20 cellular contexts compared by ENCODE assay signal in the genomic region with DNA sequence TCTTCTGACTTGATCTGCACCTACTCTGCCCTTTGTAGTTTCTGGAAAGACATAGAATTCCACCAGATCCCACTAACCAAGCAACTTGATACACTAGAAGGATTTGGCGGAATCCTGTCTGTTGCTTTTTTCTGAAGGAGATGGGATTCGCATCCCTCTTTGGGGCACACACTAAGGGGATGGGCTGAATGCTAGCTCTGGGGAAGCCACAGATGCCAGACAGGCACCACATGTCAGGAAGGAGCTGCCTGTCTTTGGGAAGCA. TPM values are rescaled to one million over a fixed set of nuclear protein-coding genes. Genes with fewer than 3 reads are reported as not detected.
DNase-seq lines count a peak whose midpoint lies in the region; ATAC-seq, FAIRE-seq and TF ChIP-seq lines count a peak whose summit lies in the region.
"Had no signal": no experiment of that assay in that cellular context is flagged by ENCODE, and none has a peak within 500 bp of the region (broad histone marks: within the 10 kb centered on the region; RNA-seq: fewer than 3 reads in every experiment).

No MANE protein-coding gene starts in this region.

- H4K91ac ChIP-seq in H1 (replicated peaks; ENCODE audit: insufficient read length, low read length), result no peak overlapping the region

- 0 out of 2 replicates have a peak overlapping the region, but pooled peaks have one; percentile 17 for H2BK20ac ChIP-seq in H1 (ENCODE audit: low read length)

- no peak overlapping the region for H3K27ac ChIP-seq in H1 (ENCODE audit: low read depth, low read length)
- H3K27ac ChIP-seq in mesendoderm (ENCODE audit: low read depth, low read length), result no peak overlapping the region

- ATAC-seq in left cardiac atrium, result no peak
- ATAC-seq in HG03025 (IDR thresholded peaks at IDR 0.05; ENCODE audit: low FRiP score, unreplicated experiment), result no peak
- no peak for ATAC-seq in HG03520 (IDR thresholded peaks at IDR 0.05; ENCODE audit: unreplicated experiment)
- ATAC-seq: K562 had no signal

- WGBS in H1 (ENCODE audit: extremely low coverage in 1 of 2, insufficient coverage in 1 of 2, insufficient read length in 1 of 2, insufficient replicate concordance in 2 of 2, low coverage in 1 of 2, low lambda C conversion rate in 2 of 2, missing lambda C conversion rate in 1 of 2), 2 experiments, result 87% methylated on average over 2 of the region's 2 CpGs; no CpG with 5 or more reads in 1 of the 2 experiments
- no CpG with 5 or more reads among the region's 2 CpGs for WGBS in mesendoderm (ENCODE audit: extremely low coverage, insufficient coverage, low lambda C conversion rate)

- no peak for TF ChIP-seq RAD21 in H1 (IDR thresholded peaks at IDR 0.05 in 1 of 2, conservative IDR thresholded peaks at IDR 0.05 in 1 of 2; ENCODE audit: low read depth in 2 of 2, low read length in 2 of 2)

- H3K9me3 ChIP-seq in H1 (ENCODE audit: insufficient read depth in 2 of 2, low read depth in 1 of 2, low read length in 1 of 2), result no peaks in the 10 kb centered on the region; a peak in 1 of 4 replicates
- H3K9me3 ChIP-seq: BE2C had no signal

- no peak for TF ChIP-seq CTCF in H1 (IDR thresholded peaks at IDR 0.05; ENCODE audit: control extremely low read depth in 1 of 3, insufficient read depth in 1 of 3, low read depth in 1 of 3, low read length in 3 of 3)

- POLR2A ChIA-PET in H1 (lab: Charles Lee; ENCODE audit: partially characterized antibody), result interaction anchor here (8.1 kb wide), 1 partner anchor 8 kb away, joined by 80 read pairs; no protein-coding TSS in a partner anchor

- H3K9ac ChIP-seq in H1 (replicated peaks in 1 of 4; ENCODE audit: extremely low read depth in 1 of 4, low read depth in 3 of 4, low read length in 3 of 4), result no peak overlapping the region
- no peak overlapping the region for H3K9ac ChIP-seq in mesendoderm (ENCODE audit: low read length)

- intact Hi-C loops in cardiac septum (cut with DNase I), result no loop called here
- intact Hi-C loops in left cardiac atrium (cut with DNase I), result no loop called here

- no peaks in the 10 kb centered on the region for H3K79me2 ChIP-seq in H1 (ENCODE audit: control insufficient read depth in 1 of 2, insufficient read depth in 2 of 2, low read length in 2 of 2)
- no peaks in the 10 kb centered on the region for H3K79me2 ChIP-seq in mesendoderm (ENCODE audit: control insufficient read depth, insufficient read depth, low read length)

- no peaks in the 10 kb centered on the region for H4K20me1 ChIP-seq in H1 (replicated peaks in 1 of 2; ENCODE audit: control insufficient read depth in 1 of 2, insufficient read depth in 2 of 2, low read length in 2 of 2)

- H3K79me1 ChIP-seq in H1 (ENCODE audit: low read depth, low read length) (no peaks in the 10 kb centered on the region; the same call in 1 of the 2 replicates), mesendoderm (ENCODE audit: low read length) (no peaks in the 10 kb centered on the region)

- H2BK15ac ChIP-seq in H1 (ENCODE audit: low read length), result no peak overlapping the region
- no peak overlapping the region for H2BK15ac ChIP-seq in mesendoderm (replicated peaks; ENCODE audit: low read depth)

- TF ChIP-seq POLR2A in H1 (IDR thresholded peaks at IDR 0.05; ENCODE audit: control extremely low read depth in 1 of 2, low read depth in 2 of 2, low read length in 2 of 2), result no peak

- H3K14ac ChIP-seq in H1 (ENCODE audit: insufficient read length), result no peak overlapping the region

- peaks cover 0 to 3% (median under 1%) of the 10 kb centered on the region in 4 experiments; a peak in 4 of 7 replicates for H3K4me1 ChIP-seq in H1 (replicated peaks in 1 of 4; ENCODE audit: control insufficient read depth in 3 of 4, insufficient read depth in 4 of 4, low read length in 3 of 4)
- peaks cover 8% of the 10 kb centered on the region for H3K4me1 ChIP-seq in mesendoderm (ENCODE audit: control insufficient read depth, low read depth, low read length)

- H3K23ac ChIP-seq in H1 (ENCODE audit: insufficient read length) (no peak overlapping the region), mesendoderm (ENCODE audit: low read length) (no peak overlapping the region)

- DNase-seq in cardiac septum (ENCODE audit: low spot score) (peak; percentile 10), left cardiac atrium (no peak), H1 (ENCODE audit: low read depth in 1 of 2, low spot score in 2 of 2) (no peak), mesendoderm (peak; percentile 71), cerebellum (ENCODE audit: low spot score) (no peak)
- DNase-seq: BE2C; CD4-positive, alpha-beta memory T cell; DMS53; HCEC 1CT; IMR-90 had no signal

- CTCF ChIA-PET in H1 (lab: Charles Lee; ENCODE audit: partially characterized antibody), result interaction anchor here (0.6 to 1.2 kb wide), 4 partner anchors 10 to 468 kb away, joined by 3 read pairs; no protein-coding TSS in a partner anchor

- no peak for TF ChIP-seq EP300 in H1 (IDR thresholded peaks at IDR 0.05; ENCODE audit: borderline replicate concordance in 1 of 2, low read depth in 2 of 2, low read length in 2 of 2)

- H3K56ac ChIP-seq in H1 (replicated peaks; ENCODE audit: insufficient read length, low read depth, low read length) (no peak overlapping the region), mesendoderm (ENCODE audit: low read length) (peak overlapping the region; percentile 12)

- no peak overlapping the region for H2AFZ ChIP-seq in H1 (ENCODE audit: low read length)

- H3K36me3 ChIP-seq in H1 (ENCODE audit: control insufficient read depth in 2 of 4, insufficient read depth in 4 of 4, low read length in 3 of 4), result no peaks in the 10 kb centered on the region
- H3K36me3 ChIP-seq in mesendoderm (ENCODE audit: control insufficient read depth, insufficient read depth, low read length), result no peaks in the 10 kb centered on the region
- H3K36me3 ChIP-seq: BE2C had no signal

- H2BK5ac ChIP-seq in H1 (ENCODE audit: low read depth, low read length) (no peak overlapping the region), mesendoderm (ENCODE audit: low read length) (no peak overlapping the region)

- no peak overlapping the region for H3K4ac ChIP-seq in H1 (replicated peaks; ENCODE audit: insufficient read length, low read depth, low read length)
- H3K4ac ChIP-seq in mesendoderm (ENCODE audit: low read depth, low read length), result no peak overlapping the region

- H3K4me3 ChIP-seq in H1 (ENCODE audit: extremely low read depth in 1 of 4, insufficient read depth in 2 of 4, low read depth in 3 of 4, low read length in 4 of 4) (no peak overlapping the region), mesendoderm (ENCODE audit: low read length) (no peak overlapping the region)
- H3K4me3 ChIP-seq: K562 had no signal

- H2AK5ac ChIP-seq in H1 (ENCODE audit: low read depth, low read length) (no peak overlapping the region), mesendoderm (ENCODE audit: low read length) (no peak overlapping the region)

- H3K4me2 ChIP-seq in H1 (ENCODE audit: insufficient read depth in 1 of 2, low read depth in 2 of 2, low read length in 2 of 2) (no peak overlapping the region), mesendoderm (ENCODE audit: low read length) (no peak overlapping the region)

- H4K5ac ChIP-seq in H1 (ENCODE audit: insufficient read length, low read depth, low read length) (no peak overlapping the region), mesendoderm (ENCODE audit: low read length) (no peak overlapping the region)

- FAIRE-seq in H1 (lab: Jason Lieb, UNC), result no peak
- FAIRE-seq: G401.6, GM12891, GM19239, H54, HTR-8/SVneo, K562 had no signal

- H3K27me3 ChIP-seq in H1 (replicated peaks in 1 of 4; ENCODE audit: control insufficient read depth in 3 of 4, extremely low read depth in 1 of 4, insufficient read depth in 3 of 4, low read length in 3 of 4), result no peaks in the 10 kb centered on the region
- H3K27me3 ChIP-seq in mesendoderm (ENCODE audit: insufficient read depth, low read length, poor library complexity), result no peaks in the 10 kb centered on the region
- H3K27me3 ChIP-seq: BE2C had no signal

- H2BK12ac ChIP-seq in H1 (ENCODE audit: low read depth, low read length), result no peak overlapping the region

- H3K18ac ChIP-seq in H1 (ENCODE audit: extremely low read depth, low read length) (no peak overlapping the region), mesendoderm (ENCODE audit: low read length) (no peak overlapping the region)

- no peaks in the 10 kb centered on the region for H3K23me2 ChIP-seq in H1 (ENCODE audit: low read depth, low read length)

- H4K8ac ChIP-seq in H1 (ENCODE audit: extremely low read depth, insufficient read depth, low read length), result no peak overlapping the region
- H4K8ac ChIP-seq in mesendoderm (ENCODE audit: low read depth, low read length), result no peak overlapping the region

- H2BK120ac ChIP-seq in H1 (replicated peaks; ENCODE audit: low read depth, low read length), result no peak overlapping the region
- H2BK120ac ChIP-seq in mesendoderm (ENCODE audit: low read depth, low read length), result no peak overlapping the region

TF ChIP-seq in H1, 55 proteins besides CTCF, POLR2A, EP300 and RAD21 (continues in another document):
- TF ChIP-seq, protein P1, sequence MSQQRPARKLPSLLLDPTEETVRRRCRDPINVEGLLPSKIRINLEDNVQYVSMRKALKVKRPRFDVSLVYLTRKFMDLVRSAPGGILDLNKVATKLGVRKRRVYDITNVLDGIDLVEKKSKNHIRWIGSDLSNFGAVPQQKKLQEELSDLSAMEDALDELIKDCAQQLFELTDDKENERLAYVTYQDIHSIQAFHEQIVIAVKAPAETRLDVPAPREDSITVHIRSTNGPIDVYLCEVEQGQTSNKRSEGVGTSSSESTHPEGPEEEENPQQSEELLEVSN (IDR thresholded peaks at IDR 0.05), result no peak
- TF ChIP-seq POU5F1 (IDR thresholded peaks at IDR 0.05; ENCODE audit: low read depth, low read length) (no peak), FOSL1 (IDR thresholded peaks at IDR 0.05; ENCODE audit: insufficient read depth, low read depth, low read length) (no peak), CREB1 (IDR thresholded peaks at IDR 0.05) (no peak), SP1 (IDR thresholded peaks at IDR 0.05; ENCODE audit: low read depth, low read length) (no peak)
- TF ChIP-seq, protein P2, sequence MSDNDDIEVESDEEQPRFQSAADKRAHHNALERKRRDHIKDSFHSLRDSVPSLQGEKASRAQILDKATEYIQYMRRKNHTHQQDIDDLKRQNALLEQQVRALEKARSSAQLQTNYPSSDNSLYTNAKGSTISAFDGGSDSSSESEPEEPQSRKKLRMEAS (IDR thresholded peaks at IDR 0.05), result no peak

RNA-seq across cellular contexts. Expression of gene SERP2, which starts 52.1 kb away (rescaled TPM):
- total RNA-seq in cardiac septum, result 7.9 TPM
- total RNA-seq in left cardiac atrium, result 10 to 100 TPM; 12.9 to 14.6 TPM
- total RNA-seq in H1 (2021; fragmentation: NEBNext Ultra II Directional; extraction: Animal tissue kit (Norgen Biotek cat#: 25700)), result 1.7 and 2.0 TPM in 2 replicates
- 2.1 and 2.3 TPM in 2 replicates for polyA plus RNA-seq in H1 (2011; rRNA removed)
- 2.4 TPM for polyA plus RNA-seq in H1 (2011; cell fraction: cytosol; rRNA removed)
- 2.1 TPM for polyA plus RNA-seq in H1 (2011; cell fraction: nucleus; rRNA removed)
- polyA plus RNA-seq in H1 (2012, experiment 1 of 2), result 1.5 to 3.2 TPM (median 2.6 TPM) in 4 replicates
- 3.5 TPM for polyA plus RNA-seq in H1 (2012, experiment 2 of 2)
- 1.3 TPM for polyA plus RNA-seq in H1 (2013, experiment 1 of 2)
- polyA plus RNA-seq in H1 (2013, experiment 2 of 2), result 2.0 TPM
- polyA minus RNA-seq in H1 (2011; rRNA and poly(A)+ RNA removed), result 0.54 and 2.7 TPM in 2 replicates
- 2.6 TPM for polyA minus RNA-seq in H1 (2011; cell fraction: cytosol; rRNA and poly(A)+ RNA removed)
- polyA minus RNA-seq in H1 (2011; cell fraction: nucleus; rRNA and poly(A)+ RNA removed), result 1.5 TPM
- polyA plus RNA-seq in mesendoderm (2013, experiment 1 of 2), result 1.9 TPM
- polyA plus RNA-seq in mesendoderm (2013, experiment 2 of 2), result 1.8 TPM
- 17.1 TPM for total RNA-seq in cerebellum
- total RNA-seq: A172; CD4-positive, alpha-beta memory T cell; K562 had no signal
- polyA plus RNA-seq: CD14-positive monocyte; CD4-positive, alpha-beta memory T cell had no signal

Comparison
In these comparisons a context has a peak if more than half of its experiments do, and no peak if none do; other contexts are left out.
1. DNase-seq: peak in cardiac septum (single experiment) and mesendoderm (single experiment); none in left cardiac atrium (single experiment), H1 (0 of 2) and cerebellum (single experiment).